In genomic region chrX:97284531-97284930, GRCh38 we compare ENCODE assay signal across 23 cellular contexts.
"Had no signal": no experiment of that assay in that cellular context is flagged by ENCODE, and none has a peak within 500 bp of the region (broad histone marks: within the 10 kb centered on the region; RNA-seq: fewer than 3 reads in every experiment).

No MANE protein-coding gene starts in this region.

- DNase-seq: stimulated activated CD4-positive, alpha-beta T cell treated with anti-CD3 and anti-CD28 coated beads, Interleukin-2, amount 100 ng/mL, for 48 hours; stimulated activated CD4-positive, alpha-beta T cell treated with anti-CD3 and anti-CD28 coated beads, Interleukin-4, amount 100 ng/mL, for 1 hour; stimulated activated CD4-positive, alpha-beta T cell treated with anti-CD3 and anti-CD28 coated beads, Interleukin-4, amount 100 ng/mL, for 24 hours; stimulated activated CD4-positive, alpha-beta T cell treated with anti-CD3 and anti-CD28 coated beads, Interleukin-4, amount 100 ng/mL, for 4 hours; stimulated activated CD8-positive, alpha-beta memory T cell treated with anti-CD3 and anti-CD28 coated beads, Interleukin-4, amount 100 ng/mL, for 48 hours; stimulated activated naive B cell treated with anti-CD40 and anti-IgM and Interleukin-4, amounts not matched to agents 10 μg/mL and 1 μg/mL and 100 μg/mL, for 72 hours; stimulated activated naive CD4-positive, alpha-beta T cell; stimulated activated naive CD4-positive, alpha-beta T cell treated with Interleukin-2 at 50 U/mL for 16 hours; stimulated activated naive CD8-positive, alpha-beta T cell treated with anti-CD3 and anti-CD28 coated beads, Interleukin-15, amount 100 ng/mL, for 72 hours; stimulated activated naive CD8-positive, alpha-beta T cell treated with anti-CD3 and anti-CD28 coated beads, Interleukin-15, Interleukin-2, amounts not matched to agents 100 U/mL and 50 U/mL, for 24 hours; stomach; substantia nigra; testis; thyroid gland; tibial artery; transverse colon; upper lobe of left lung; upper lobe of right lung; uterus had no signal

- H3K36me3 ChIP-seq: stomach, suprapubic skin, thoracic aorta, thyroid gland, tibial artery, tibial nerve, transverse colon, upper lobe of left lung, upper lobe of right lung, uterus, vagina had no signal

- H3K27ac ChIP-seq: stomach, suprapubic skin, testis, thoracic aorta, thyroid gland, tibial artery, tibial nerve, transverse colon, upper lobe of left lung, upper lobe of right lung, uterus, vagina had no signal

- H3K9me3 ChIP-seq: stomach, suprapubic skin, testis, thoracic aorta, thyroid gland, tibial artery, tibial nerve, transverse colon, upper lobe of left lung, upper lobe of right lung, uterus, vagina had no signal

- H3K4me1 ChIP-seq: stomach, suprapubic skin, testis, thyroid gland, tibial artery, tibial nerve, transverse colon, upper lobe of left lung, upper lobe of right lung, uterus, vagina had no signal

- H3K4me3 ChIP-seq: stomach, suprapubic skin, testis, thoracic aorta, thyroid gland, tibial artery, tibial nerve, transverse colon, upper lobe of left lung, upper lobe of right lung, uterus, vagina had no signal

- H3K27me3 ChIP-seq: stomach, suprapubic skin, testis, thyroid gland, tibial artery, tibial nerve, transverse colon, upper lobe of left lung, upper lobe of right lung, vagina had no signal
